ENCODE assay signal across 15 cellular contexts in genomic region chr12:23474438-23475000, GRCh38.
DNase-seq lines count a peak whose midpoint lies in the region; ATAC-seq lines count a peak whose summit lies in the region.
"Had no signal": no experiment of that assay in that cellular context is flagged by ENCODE, and none has a peak within 500 bp of the region (broad histone marks: within the 10 kb centered on the region; RNA-seq: fewer than 3 reads in every experiment).

No MANE protein-coding gene starts in this region.

- H3K9me3 Mint-ChIP-seq in activated naive CD8-positive, alpha-beta T cell treated with anti-CD3 and anti-CD28 coated beads, Interleukin-2, amount 50 U/mL, for 24 hours = peaks cover 14% of the 10 kb centered on the region
- H3K9me3 Mint-ChIP-seq in activated naive CD8-positive, alpha-beta T cell treated with anti-CD3 and anti-CD28 coated beads for 36 hours = peaks cover 35% of the 10 kb centered on the region
- H3K9me3 Mint-ChIP-seq in stimulated activated effector memory CD8-positive, alpha-beta T cell treated with anti-CD3 and anti-CD28 coated beads, Interleukin-12 subunit alpha, Interleukin-12 subunit beta, amount 100 ng/mL, for 72 hours = peaks cover 20% of the 10 kb centered on the region

- peak; percentile 33 for ATAC-seq in activated naive CD8-positive, alpha-beta T cell treated with anti-CD3 and anti-CD28 coated beads, Interleukin-2, amount 50 U/mL, for 24 hours
- ATAC-seq in stimulated activated effector memory CD8-positive, alpha-beta T cell treated with anti-CD3 and anti-CD28 coated beads, Interleukin-12 subunit alpha, Interleukin-12 subunit beta, amount 100 ng/mL, for 72 hours = peak; percentile 19
- ATAC-seq in GM18517 (IDR thresholded peaks at IDR 0.05; ENCODE audit: unreplicated experiment) = no peak

- no peaks in the 10 kb centered on the region for H3K27me3 Mint-ChIP-seq in activated naive CD8-positive, alpha-beta T cell treated with anti-CD3 and anti-CD28 coated beads, Interleukin-2, amount 50 U/mL, for 24 hours
- H3K27me3 Mint-ChIP-seq in activated naive CD8-positive, alpha-beta T cell treated with anti-CD3 and anti-CD28 coated beads for 36 hours = no peaks in the 10 kb centered on the region
- H3K27me3 Mint-ChIP-seq: CD4-positive, CD25-positive, alpha-beta regulatory T cell; IgD-negative memory B cell had no signal

- no peak overlapping the region for H3K4me3 ChIP-seq in mesenchymal stem cell (ENCODE audit: insufficient read depth in 1 of 2, low read depth in 1 of 2, low read length in 2 of 2)
- H3K4me3 ChIP-seq: BLaER1 treated with 17β-estradiol and CSF1 and Interleukin-3, amounts not matched to agents 10 nM and 100 nM; GM23248 had no signal

- peak overlapping the region in 1 of 2 experiments; percentile 68 for H3K14ac ChIP-seq in mesenchymal stem cell (ENCODE audit: low read length in 2 of 2)

- H2BK5ac ChIP-seq in mesenchymal stem cell (ENCODE audit: low read depth, low read length, poor library complexity, severe bottlenecking) = no peak overlapping the region

- peak overlapping the region; percentile 52 for H4K91ac ChIP-seq in mesenchymal stem cell (ENCODE audit: low read length)

- H2AFZ ChIP-seq in mesenchymal stem cell (ENCODE audit: low read depth, low read length) = no peak overlapping the region
- H2AFZ ChIP-seq: GM23248 had no signal

- H3K36me3 ChIP-seq in mesenchymal stem cell (ENCODE audit: control insufficient read depth in 1 of 2, insufficient read depth in 2 of 2, low read depth in 1 of 2, low read length in 2 of 2) = no peaks in the 10 kb centered on the region
- H3K36me3 ChIP-seq: BLaER1 treated with 17β-estradiol and CSF1 and Interleukin-3, amounts not matched to agents 10 nM and 100 nM had no signal

- peaks cover 2% of the 10 kb centered on the region for H3K4me1 ChIP-seq in mesenchymal stem cell (ENCODE audit: control insufficient read depth, insufficient read depth, low read depth, low read length)
- H3K4me1 ChIP-seq: BLaER1 treated with 17β-estradiol and CSF1 and Interleukin-3, amounts not matched to agents 10 nM and 100 nM had no signal

- 89% methylated on average over 6 of the region's 6 CpGs for WGBS in mesenchymal stem cell

- no peaks in the 10 kb centered on the region for H3K4me1 Mint-ChIP-seq in activated naive CD8-positive, alpha-beta T cell treated with anti-CD3 and anti-CD28 coated beads, Interleukin-2, amount 50 U/mL, for 24 hours
- H3K4me1 Mint-ChIP-seq in activated naive CD8-positive, alpha-beta T cell treated with anti-CD3 and anti-CD28 coated beads for 36 hours = no peaks in the 10 kb centered on the region
- H3K4me1 Mint-ChIP-seq in stimulated activated effector memory CD8-positive, alpha-beta T cell treated with anti-CD3 and anti-CD28 coated beads, Interleukin-12 subunit alpha, Interleukin-12 subunit beta, amount 100 ng/mL, for 72 hours = no peaks in the 10 kb centered on the region
- H3K4me1 Mint-ChIP-seq: CD4-positive, CD25-positive, alpha-beta regulatory T cell; IgD-negative memory B cell had no signal

- H3K4ac ChIP-seq in mesenchymal stem cell (ENCODE audit: low read depth in 1 of 2, low read length in 2 of 2) = no peak overlapping the region

- H3K4me2 ChIP-seq in mesenchymal stem cell (ENCODE audit: low read length, poor library complexity, severe bottlenecking) = no peak overlapping the region
- H3K4me2 ChIP-seq: BLaER1 treated with 17β-estradiol and CSF1 and Interleukin-3, amounts not matched to agents 10 nM and 100 nM had no signal

- H3K36me3 Mint-ChIP-seq in activated naive CD8-positive, alpha-beta T cell treated with anti-CD3 and anti-CD28 coated beads, Interleukin-2, amount 50 U/mL, for 24 hours (ENCODE audit: low read depth) = no peaks in the 10 kb centered on the region
- H3K36me3 Mint-ChIP-seq in activated naive CD8-positive, alpha-beta T cell treated with anti-CD3 and anti-CD28 coated beads for 36 hours = no peaks in the 10 kb centered on the region
- no peaks in the 10 kb centered on the region for H3K36me3 Mint-ChIP-seq in stimulated activated effector memory CD8-positive, alpha-beta T cell treated with anti-CD3 and anti-CD28 coated beads, Interleukin-12 subunit alpha, Interleukin-12 subunit beta, amount 100 ng/mL, for 72 hours
- H3K36me3 Mint-ChIP-seq: CD4-positive, CD25-positive, alpha-beta regulatory T cell had no signal

- H3K23ac ChIP-seq in mesenchymal stem cell (ENCODE audit: low read length in 2 of 2) = no peak overlapping the region

- H3K79me1 ChIP-seq in mesenchymal stem cell (replicated peaks; ENCODE audit: low read length, poor library complexity, severe bottlenecking) = no peaks in the 10 kb centered on the region

- no peak overlapping the region for H3K4me3 Mint-ChIP-seq in activated naive CD8-positive, alpha-beta T cell treated with anti-CD3 and anti-CD28 coated beads, Interleukin-2, amount 50 U/mL, for 24 hours
- H3K4me3 Mint-ChIP-seq in activated naive CD8-positive, alpha-beta T cell treated with anti-CD3 and anti-CD28 coated beads for 36 hours = no peak overlapping the region
- H3K4me3 Mint-ChIP-seq in stimulated activated effector memory CD8-positive, alpha-beta T cell treated with anti-CD3 and anti-CD28 coated beads, Interleukin-12 subunit alpha, Interleukin-12 subunit beta, amount 100 ng/mL, for 72 hours = no peak overlapping the region
- H3K4me3 Mint-ChIP-seq: CD4-positive, CD25-positive, alpha-beta regulatory T cell; H9 had no signal

- no peak overlapping the region for H3K9ac ChIP-seq in mesenchymal stem cell (ENCODE audit: low read length)
- H3K9ac ChIP-seq: BLaER1 treated with 17β-estradiol and CSF1 and Interleukin-3, amounts not matched to agents 10 nM and 100 nM; GM23248 had no signal

- no peak overlapping the region for H3K18ac ChIP-seq in mesenchymal stem cell (ENCODE audit: low read depth in 1 of 2, low read length in 2 of 2)

- H3K9me3 ChIP-seq in mesenchymal stem cell (ENCODE audit: control insufficient read depth, low read length) = peaks cover 5% of the 10 kb centered on the region

- no peak overlapping the region for H2BK12ac ChIP-seq in mesenchymal stem cell (ENCODE audit: low read length in 2 of 2)

- DNase-seq in activated naive CD8-positive, alpha-beta T cell treated with anti-CD3 and anti-CD28 coated beads, Interleukin-2, amount 50 U/mL, for 24 hours = no peak
- DNase-seq in activated naive CD8-positive, alpha-beta T cell treated with anti-CD3 and anti-CD28 coated beads for 36 hours = no peak
- DNase-seq in mesenchymal stem cell = no peak
- no peak for DNase-seq in stimulated activated effector memory CD8-positive, alpha-beta T cell treated with anti-CD3 and anti-CD28 coated beads, Interleukin-12 subunit alpha, Interleukin-12 subunit beta, amount 100 ng/mL, for 72 hours (ENCODE audit: low spot score in 2 of 2)
- no peak for DNase-seq in GDM1 (lab: John Stamatoyannopoulos, UW)
- no peak for DNase-seq in GOT3 (lab: John Stamatoyannopoulos, UW)
- DNase-seq: AML-193; CD4-positive, CD25-positive, alpha-beta regulatory T cell; DMS53; GM23248; H9 had no signal

- H3K27ac Mint-ChIP-seq in activated naive CD8-positive, alpha-beta T cell treated with anti-CD3 and anti-CD28 coated beads, Interleukin-2, amount 50 U/mL, for 24 hours = no peak overlapping the region
- no peak overlapping the region for H3K27ac Mint-ChIP-seq in activated naive CD8-positive, alpha-beta T cell treated with anti-CD3 and anti-CD28 coated beads for 36 hours
- H3K27ac Mint-ChIP-seq in stimulated activated effector memory CD8-positive, alpha-beta T cell treated with anti-CD3 and anti-CD28 coated beads, Interleukin-12 subunit alpha, Interleukin-12 subunit beta, amount 100 ng/mL, for 72 hours = no peak overlapping the region
- H3K27ac Mint-ChIP-seq: CD4-positive, CD25-positive, alpha-beta regulatory T cell; IgD-negative memory B cell had no signal

- no peak overlapping the region for H2BK15ac ChIP-seq in mesenchymal stem cell (ENCODE audit: low read depth, poor library complexity, severe bottlenecking)

- H3K27me3 ChIP-seq in mesenchymal stem cell (ENCODE audit: control insufficient read depth in 1 of 2, insufficient read depth in 1 of 2, low read length in 2 of 2) = no peaks in the 10 kb centered on the region
- H3K27me3 ChIP-seq: BLaER1 treated with 17β-estradiol and CSF1 and Interleukin-3, amounts not matched to agents 10 nM and 100 nM had no signal

- H3K27ac ChIP-seq in mesenchymal stem cell (ENCODE audit: low read length, poor library complexity, severe bottlenecking) = no peak overlapping the region
- H3K27ac ChIP-seq: 22Rv1; BLaER1 treated with 17β-estradiol and CSF1 and Interleukin-3, amounts not matched to agents 10 nM and 100 nM; GM23248 had no signal

- H2BK120ac ChIP-seq in mesenchymal stem cell (ENCODE audit: low read depth, low read length) = no peak overlapping the region

- H4K8ac ChIP-seq in mesenchymal stem cell (ENCODE audit: low read length) = no peak overlapping the region

- no peak overlapping the region for H2AK5ac ChIP-seq in mesenchymal stem cell (ENCODE audit: low read length, severe bottlenecking)
